8 cellular contexts compared by ENCODE assay signal in genomic region chr12:47808574-47809380, GRCh38. TPM values are rescaled to one million over a fixed set of nuclear protein-coding genes. Genes with fewer than 3 reads are reported as not detected.
DNase-seq lines count a peak whose midpoint lies in the region; ATAC-seq and TF ChIP-seq lines count a peak whose summit lies in the region.

No MANE protein-coding gene starts in this region.

- BruUV-seq in HCT116 (replicated peaks; lab: Mats Ljungman, UMichigan), result no TSS peak

- H3K79me2 ChIP-seq in HCT116 (ENCODE audit: insufficient read depth, low read length), result peaks cover 80% of the 10 kb centered on the region

- TF ChIP-seq RAD21 in HCT116 (IDR thresholded peaks at IDR 0.05; ENCODE audit: low read depth), result no peak

- CTCF ChIA-PET in HCT116 (lab: Charles Lee), result interaction anchor here (1.1 to 2.0 kb wide), 2 partner anchors 29 to 42 kb away, joined by 3 to 14 read pairs; no protein-coding TSS in a partner anchor

- H3K9me3 ChIP-seq in HCT116 (ENCODE audit: control insufficient read depth in 1 of 2, insufficient read depth in 1 of 2, low read depth in 1 of 2, low read length in 2 of 2), result no peaks in the 10 kb centered on the region

- H3K4me3 ChIP-seq in HCT116 (replicated peaks in 1 of 2; ENCODE audit: low read depth in 1 of 2, low read length in 2 of 2), result no peak overlapping the region

- H3K9me2 ChIP-seq in HCT116 (ENCODE audit: insufficient read depth), result no peaks in the 10 kb centered on the region

- TF ChIP-seq POLR2A in HCT116 (IDR thresholded peaks at IDR 0.05; ENCODE audit: borderline replicate concordance, extremely low read depth, insufficient read depth, insufficient read length), result no peak

- no peak overlapping the region for H3K9ac ChIP-seq in HCT116 (ENCODE audit: low read length)

- intact Hi-C loops in HCT116 (cut with micrococcal nuclease), result no loop called here

- no peaks in the 10 kb centered on the region for H3K9me3 Mint-ChIP-seq in effector memory CD8-positive, alpha-beta T cell
- H3K9me3 Mint-ChIP-seq in progenitor cell of endocrine pancreas (ENCODE audit: low read depth), result no peaks in the 10 kb centered on the region

- peak overlapping the region; percentile 85 to 92 for H3K27ac Mint-ChIP-seq in effector memory CD8-positive, alpha-beta T cell
- peak overlapping the region; percentile 17 for H3K27ac Mint-ChIP-seq in progenitor cell of endocrine pancreas

- RAD21 ChIA-PET in HCT116 (lab: Charles Lee; ENCODE audit: low non-redundant PET in 1 of 2, low total read pairs in 2 of 2, uncharacterized antibody in 2 of 2, unreplicated experiment in 2 of 2), result no interaction called here

- H3K27me3 ChIP-seq in HCT116 (ENCODE audit: insufficient read depth, low read length), result no peaks in the 10 kb centered on the region

- peaks cover 76 to 81% of the 10 kb centered on the region in 2 donors for H3K4me1 Mint-ChIP-seq in effector memory CD8-positive, alpha-beta T cell (ENCODE audit: low read depth in 2 of 2)
- peaks cover 24% of the 10 kb centered on the region for H3K4me1 Mint-ChIP-seq in progenitor cell of endocrine pancreas (ENCODE audit: low read depth)

- DNase-seq in A172 (ENCODE audit: low spot score) (peak; percentile 54), HCT116 (ENCODE audit: low read depth, low spot score) (no peak), progenitor cell of endocrine pancreas (ENCODE audit: low spot score, unreplicated experiment) (no peak), HPDE6-E6E7 (ENCODE audit: extremely low spot score) (no peak), amniotic stem cell (lab: John Stamatoyannopoulos, UW) (no peak), GM20000 (ENCODE audit: low spot score) (no peak)
- peak; percentile 57 for DNase-seq in activated CD4-positive, CD25-positive, alpha-beta regulatory T cell treated with anti-CD3 and anti-CD28 coated beads, Interleukin-2, amount 50 U/mL, for 72 hours
- DNase-seq in effector memory CD8-positive, alpha-beta T cell, result peak in 1 of 3 experiments; percentile 30

- peaks cover 36 to 62% of the 10 kb centered on the region in 2 experiments for H3K4me1 ChIP-seq in HCT116 (ENCODE audit: control insufficient read depth in 1 of 2, insufficient read depth in 2 of 2, low read length in 2 of 2)

- no peaks in the 10 kb centered on the region for H3K36me3 ChIP-seq in HCT116 (ENCODE audit: control insufficient read depth in 1 of 2, insufficient read depth in 2 of 2, low read length in 2 of 2)

- H2AFZ ChIP-seq in HCT116 (ENCODE audit: low read depth, low read length, poor library complexity, severe bottlenecking), result no peak overlapping the region

- H4K20me1 ChIP-seq in HCT116 (ENCODE audit: insufficient read depth), result no peaks in the 10 kb centered on the region

- peak; percentile 58 for ATAC-seq in HCT116
- ATAC-seq in effector memory CD8-positive, alpha-beta T cell (replicated peaks), result peak; percentile 20

- TF ChIP-seq CTCF in HCT116 (IDR thresholded peaks at IDR 0.05 in 2 of 3, conservative IDR thresholded peaks at IDR 0.05 in 1 of 3; ENCODE audit: borderline replicate concordance in 1 of 3, insufficient read depth in 1 of 3, low read depth in 2 of 3, low read length in 2 of 3) (peak in 2 of 3 experiments; percentile 37 to 41; a peak in 3 of 6 replicates), progenitor cell of endocrine pancreas (IDR thresholded peaks at IDR 0.05; ENCODE audit: unreplicated experiment) (peak; percentile 16), GM20000 (IDR thresholded peaks at IDR 0.05; ENCODE audit: extremely low read depth, missing control alignments) (no peak)

- H3K27me3 Mint-ChIP-seq in effector memory CD8-positive, alpha-beta T cell, result no peaks in the 10 kb centered on the region
- H3K27me3 Mint-ChIP-seq in progenitor cell of endocrine pancreas, result no peaks in the 10 kb centered on the region

- POLR2A ChIA-PET in HCT116 (lab: Charles Lee), result no interaction called here

- peaks cover 34% of the 10 kb centered on the region for H3K36me3 Mint-ChIP-seq in effector memory CD8-positive, alpha-beta T cell (ENCODE audit: insufficient read depth)
- H3K36me3 Mint-ChIP-seq in progenitor cell of endocrine pancreas (ENCODE audit: insufficient read depth), result no peaks in the 10 kb centered on the region

- H3K4me3 Mint-ChIP-seq in effector memory CD8-positive, alpha-beta T cell, result peak overlapping the region; percentile 69 to 85
- H3K4me3 Mint-ChIP-seq in progenitor cell of endocrine pancreas (ENCODE audit: low read depth), result no peak overlapping the region

- peak overlapping the region; percentile 32 for H3K4me2 ChIP-seq in HCT116 (ENCODE audit: low read length)

- H3K27ac ChIP-seq in HCT116 (ENCODE audit: low read depth, low read length), result no peak overlapping the region

TF ChIP-seq in HCT116, 20 proteins besides CTCF, POLR2A, EP300 and RAD21:
- TF ChIP-seq ZNF274 (IDR thresholded peaks at IDR 0.05; ENCODE audit: low read depth, low read length) (no peak), ZFX (IDR thresholded peaks at IDR 0.05) (no peak), EGR1 (IDR thresholded peaks at IDR 0.05; ENCODE audit: low read depth) (no peak), MAX (IDR thresholded peaks at IDR 0.05) (no peak), SRF (IDR thresholded peaks at IDR 0.05; ENCODE audit: low read depth) (no peak)
- TF ChIP-seq, protein P1, sequence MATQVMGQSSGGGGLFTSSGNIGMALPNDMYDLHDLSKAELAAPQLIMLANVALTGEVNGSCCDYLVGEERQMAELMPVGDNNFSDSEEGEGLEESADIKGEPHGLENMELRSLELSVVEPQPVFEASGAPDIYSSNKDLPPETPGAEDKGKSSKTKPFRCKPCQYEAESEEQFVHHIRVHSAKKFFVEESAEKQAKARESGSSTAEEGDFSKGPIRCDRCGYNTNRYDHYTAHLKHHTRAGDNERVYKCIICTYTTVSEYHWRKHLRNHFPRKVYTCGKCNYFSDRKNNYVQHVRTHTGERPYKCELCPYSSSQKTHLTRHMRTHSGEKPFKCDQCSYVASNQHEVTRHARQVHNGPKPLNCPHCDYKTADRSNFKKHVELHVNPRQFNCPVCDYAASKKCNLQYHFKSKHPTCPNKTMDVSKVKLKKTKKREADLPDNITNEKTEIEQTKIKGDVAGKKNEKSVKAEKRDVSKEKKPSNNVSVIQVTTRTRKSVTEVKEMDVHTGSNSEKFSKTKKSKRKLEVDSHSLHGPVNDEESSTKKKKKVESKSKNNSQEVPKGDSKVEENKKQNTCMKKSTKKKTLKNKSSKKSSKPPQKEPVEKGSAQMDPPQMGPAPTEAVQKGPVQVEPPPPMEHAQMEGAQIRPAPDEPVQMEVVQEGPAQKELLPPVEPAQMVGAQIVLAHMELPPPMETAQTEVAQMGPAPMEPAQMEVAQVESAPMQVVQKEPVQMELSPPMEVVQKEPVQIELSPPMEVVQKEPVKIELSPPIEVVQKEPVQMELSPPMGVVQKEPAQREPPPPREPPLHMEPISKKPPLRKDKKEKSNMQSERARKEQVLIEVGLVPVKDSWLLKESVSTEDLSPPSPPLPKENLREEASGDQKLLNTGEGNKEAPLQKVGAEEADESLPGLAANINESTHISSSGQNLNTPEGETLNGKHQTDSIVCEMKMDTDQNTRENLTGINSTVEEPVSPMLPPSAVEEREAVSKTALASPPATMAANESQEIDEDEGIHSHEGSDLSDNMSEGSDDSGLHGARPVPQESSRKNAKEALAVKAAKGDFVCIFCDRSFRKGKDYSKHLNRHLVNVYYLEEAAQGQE (IDR thresholded peaks at IDR 0.05; ENCODE audit: low read depth), result no peak

RNA-seq across cellular contexts. Expression of gene HDAC7, which starts 10.9 kb away (rescaled TPM):
- 24.4 and 29.4 TPM in 2 replicates for total RNA-seq in A172 (2014; rRNA removed; shearing (Covaris generic))
- total RNA-seq in HCT116 (2021; ENCODE audit: unreplicated experiment) (38.1 TPM), progenitor cell of endocrine pancreas (80.0 and 81.0 TPM in 2 replicates)
- 23.3 and 24.6 TPM in 2 replicates for polyA plus RNA-seq in HCT116 (2012)

RNA-seq across cellular contexts. Expression of gene SLC48A1, which starts 35.7 kb away (rescaled TPM):
- 4.3 and 10.0 TPM in 2 replicates for total RNA-seq in A172 (2014; rRNA removed; shearing (Covaris generic))
- total RNA-seq in HCT116 (2021; ENCODE audit: unreplicated experiment) (20.0 TPM), progenitor cell of endocrine pancreas (15.1 and 16.2 TPM in 2 replicates)
- 12.2 and 15.7 TPM in 2 replicates for polyA plus RNA-seq in HCT116 (2012)

RNA-seq across cellular contexts. Expression of gene RAPGEF3, which starts 50.1 kb away (rescaled TPM):
- 1.3 and 1.4 TPM in 2 replicates for total RNA-seq in A172 (2014; rRNA removed; shearing (Covaris generic))
- total RNA-seq in HCT116 (2021; ENCODE audit: unreplicated experiment) (1.8 TPM), progenitor cell of endocrine pancreas (1.2 and 1.7 TPM in 2 replicates)
- 1.1 and 1.9 TPM in 2 replicates for polyA plus RNA-seq in HCT116 (2012)

Comparison
In these comparisons a context has a peak if more than half of its experiments do, and no peak if none do; other contexts are left out.
1. DNase-seq: peak in A172 (single experiment) and activated CD4-positive, CD25-positive, alpha-beta regulatory T cell treated with anti-CD3 and anti-CD28 coated beads, Interleukin-2, amount 50 U/mL, for 72 hours (single experiment); none in HCT116 (single experiment), progenitor cell of endocrine pancreas (single experiment), HPDE6-E6E7 (single experiment), amniotic stem cell (single experiment) and GM20000 (single experiment).